Comparison of ENCODE assay signal across 8 cellular contexts in genomic region chr10:685613-686012, GRCh38.
"Had no signal": no experiment of that assay in that cellular context is flagged by ENCODE, and none has a peak within 500 bp of the region (broad histone marks: within the 10 kb centered on the region; RNA-seq: fewer than 3 reads in every experiment).

No MANE protein-coding gene starts in this region.

- H3K4me2 ChIP-seq: GM23338 had no signal

- H3K4me3 Mint-ChIP-seq: GM23338, H9, HFFc6 had no signal

- H3K9ac ChIP-seq: GM23248 had no signal

- H3K9me3 Mint-ChIP-seq: HFFc6 had no signal

- DNase-seq: GM23248, GOT3, H9, HCEC 1CT, HFFc6 had no signal

- H3K9me3 ChIP-seq: HAP-1 had no signal

- H3K4me1 ChIP-seq: HAP-1 had no signal

- ATAC-seq: GM23338, HCT116 had no signal

- H3K27ac Mint-ChIP-seq: GM23338, H9 had no signal

- H3K27ac ChIP-seq: GM23248 had no signal

- H2AFZ ChIP-seq: GM23248, GM23338 had no signal

- H3K4me3 ChIP-seq: GM23248, GM23338, HAP-1 had no signal

- H3K36me3 ChIP-seq: HAP-1 had no signal
